Comparison of ENCODE assay signal across 24 cellular contexts in genomic region chr6:1242021-1242420, GRCh38.
A peak's percentile ranks its signal among the peaks of the same experiment; 100 is the strongest.
DNase-seq lines count a peak whose midpoint lies in the region; ATAC-seq, FAIRE-seq and TF ChIP-seq lines count a peak whose summit lies in the region.
"Had no signal": no experiment of that assay in that cellular context is flagged by ENCODE, and none has a peak within 500 bp of the region (broad histone marks: within the 10 kb centered on the region; RNA-seq: fewer than 3 reads in every experiment).

No MANE protein-coding gene starts in this region.

- H3K27me3 ChIP-seq in GM23338 (ENCODE audit: insufficient read depth) (no peaks in the 10 kb centered on the region), SJSA1 (replicated peaks) (no peaks in the 10 kb centered on the region), H1 (replicated peaks in 1 of 4; ENCODE audit: control insufficient read depth in 3 of 4, extremely low read depth in 1 of 4, insufficient read depth in 3 of 4, low read length in 3 of 4) (no peaks in the 10 kb centered on the region), smooth muscle cell (ENCODE audit: low read depth) (no peaks in the 10 kb centered on the region)
- H3K27me3 ChIP-seq: BLaER1 treated with 17β-estradiol and CSF1 and Interleukin-3, amounts not matched to agents 10 nM and 100 nM had no signal

- H2AFZ ChIP-seq in GM23338, result peak overlapping the region; percentile 32; the same call in 1 of the 2 replicates
- 0 out of 2 replicates have a peak overlapping the region, but pooled peaks have one; percentile 33 for H2AFZ ChIP-seq in H1 (ENCODE audit: low read length)
- H2AFZ ChIP-seq in smooth muscle cell (ENCODE audit: low read depth), result no peak overlapping the region

- no peaks in the 10 kb centered on the region for H3K36me3 Mint-ChIP-seq in GM23338 (ENCODE audit: low read depth)
- no peaks in the 10 kb centered on the region for H3K36me3 Mint-ChIP-seq in activated CD8-positive, alpha-beta T cell treated with anti-CD3 and anti-CD28 coated beads for 36 hours (ENCODE audit: low read depth)
- H3K36me3 Mint-ChIP-seq: CD14-positive monocyte; CD8-positive, alpha-beta memory T cell had no signal

- intact Hi-C loops in activated CD8-positive, alpha-beta T cell treated with anti-CD3 and anti-CD28 coated beads for 36 hours (cut with micrococcal nuclease), result no loop called here

- CTCF ChIA-PET in H1 (lab: Charles Lee; ENCODE audit: partially characterized antibody), result interaction anchor here (1.4 kb wide), 1 partner anchor 13 kb away, joined by 3 read pairs; no protein-coding TSS in a partner anchor
- CTCF ChIA-PET in activated CD8-positive, alpha-beta T cell treated with anti-CD3 and anti-CD28 coated beads for 36 hours (lab: Charles Lee), result no interaction called here

- H2BK5ac ChIP-seq in H1 (ENCODE audit: low read depth, low read length), result no peak overlapping the region

- peaks cover 3% of the 10 kb centered on the region for H3K27me3 Mint-ChIP-seq in GM23338 (ENCODE audit: insufficient read depth, low read depth, poor library complexity)
- H3K27me3 Mint-ChIP-seq in activated CD8-positive, alpha-beta T cell treated with anti-CD3 and anti-CD28 coated beads for 36 hours, result peaks cover 7% of the 10 kb centered on the region

- H3K4me2 ChIP-seq in GM23338, result no peak overlapping the region
- no peak overlapping the region for H3K4me2 ChIP-seq in H1 (ENCODE audit: insufficient read depth in 1 of 2, low read depth in 2 of 2, low read length in 2 of 2)
- H3K4me2 ChIP-seq in smooth muscle cell, result no peak overlapping the region
- H3K4me2 ChIP-seq: A549; BLaER1 treated with 17β-estradiol and CSF1 and Interleukin-3, amounts not matched to agents 10 nM and 100 nM had no signal

- no peak for TF ChIP-seq POLR2A in H1 (IDR thresholded peaks at IDR 0.05; ENCODE audit: control extremely low read depth in 1 of 2, low read depth in 2 of 2, low read length in 2 of 2)

- H3K79me2 ChIP-seq in GM23338 (replicated peaks; ENCODE audit: insufficient read depth) (no peaks in the 10 kb centered on the region), H1 (ENCODE audit: control insufficient read depth in 1 of 2, insufficient read depth in 2 of 2, low read length in 2 of 2) (no peaks in the 10 kb centered on the region), smooth muscle cell (ENCODE audit: low read depth) (no peaks in the 10 kb centered on the region)

- H3K23ac ChIP-seq in H1 (ENCODE audit: insufficient read length), result no peak overlapping the region

- TF ChIP-seq CTCF in GM23338 (conservative IDR thresholded peaks at IDR 0.05; ENCODE audit: low read depth in 2 of 2) (no peak), H1 (IDR thresholded peaks at IDR 0.05; ENCODE audit: control extremely low read depth in 1 of 3, insufficient read depth in 1 of 3, low read depth in 1 of 3, low read length in 3 of 3) (no peak), smooth muscle cell (IDR thresholded peaks at IDR 0.05; ENCODE audit: borderline replicate concordance, insufficient read depth, poor library complexity, severe bottlenecking) (no peak)
- no peak for TF ChIP-seq CTCF in activated CD8-positive, alpha-beta T cell treated with anti-CD3 and anti-CD28 coated beads for 36 hours (IDR thresholded peaks at IDR 0.05)

- H3K18ac ChIP-seq in H1 (ENCODE audit: extremely low read depth, low read length), result no peak overlapping the region

- H3K36me3 ChIP-seq in GM23338 (ENCODE audit: insufficient read depth) (no peaks in the 10 kb centered on the region), SJSA1 (no peaks in the 10 kb centered on the region), H1 (ENCODE audit: control insufficient read depth in 2 of 4, insufficient read depth in 4 of 4, low read length in 3 of 4) (no peaks in the 10 kb centered on the region), smooth muscle cell (ENCODE audit: low read depth) (no peaks in the 10 kb centered on the region)
- H3K36me3 ChIP-seq: BE2C; BLaER1 treated with 17β-estradiol and CSF1 and Interleukin-3, amounts not matched to agents 10 nM and 100 nM; HAP-1 had no signal

- DNase-seq in GM23338 (ENCODE audit: low spot score) (no peak), SJSA1 (ENCODE audit: low read depth in 1 of 2, low spot score in 2 of 2) (no peak), H1 (ENCODE audit: low read depth in 1 of 2, low spot score in 2 of 2) (peak in 1 of 2 experiments; percentile 33), smooth muscle cell (lab: John Stamatoyannopoulos, UW; ENCODE audit: unreplicated experiment) (no peak), GM19239 (ENCODE audit: insufficient read length, low spot score) (no peak), H4 (ENCODE audit: low spot score) (no peak)
- no peak for DNase-seq in activated CD8-positive, alpha-beta T cell treated with anti-CD3 and anti-CD28 coated beads for 36 hours
- DNase-seq: 8988T; ACHN; AML-193; BE2C; CD4-positive, alpha-beta T cell; CD8-positive, alpha-beta memory T cell; DMS 273 treated with DMSO at 0.1 percent for 48 hours; DMS79; GF-D8 had no signal

- no peak overlapping the region for H2BK15ac ChIP-seq in H1 (ENCODE audit: low read length)

- H3F3A ChIP-seq in GM23338 (replicated peaks; ENCODE audit: low read depth) (no peaks in the 10 kb centered on the region), smooth muscle cell (ENCODE audit: low read depth) (no peaks in the 10 kb centered on the region)

- no peak for TF ChIP-seq RAD21 in H1 (IDR thresholded peaks at IDR 0.05 in 1 of 2, conservative IDR thresholded peaks at IDR 0.05 in 1 of 2; ENCODE audit: low read depth in 2 of 2, low read length in 2 of 2)

- H3K56ac ChIP-seq in H1 (replicated peaks; ENCODE audit: insufficient read length, low read depth, low read length), result no peak overlapping the region

- POLR2A ChIA-PET in H1 (lab: Charles Lee; ENCODE audit: partially characterized antibody), result no interaction called here
- POLR2A ChIA-PET in activated CD8-positive, alpha-beta T cell treated with anti-CD3 and anti-CD28 coated beads for 36 hours (lab: Charles Lee), result no interaction called here

- H3K4me3 ChIP-seq in GM23338 (no peak overlapping the region), SJSA1 (no peak overlapping the region), H1 (ENCODE audit: extremely low read depth in 1 of 4, insufficient read depth in 2 of 4, low read depth in 3 of 4, low read length in 4 of 4) (no peak overlapping the region), smooth muscle cell (no peak overlapping the region)
- H3K4me3 ChIP-seq: A549; BLaER1 treated with 17β-estradiol and CSF1 and Interleukin-3, amounts not matched to agents 10 nM and 100 nM; HAP-1 had no signal

- H2AK5ac ChIP-seq in H1 (ENCODE audit: low read depth, low read length), result no peak overlapping the region

- H3K27ac ChIP-seq in GM23338 (ENCODE audit: low read depth) (no peak overlapping the region), SJSA1 (peak overlapping the region; percentile 48), H1 (ENCODE audit: low read depth, low read length) (no peak overlapping the region), smooth muscle cell (ENCODE audit: low read depth) (peak overlapping the region; percentile 29)
- H3K27ac ChIP-seq: A549; BLaER1 treated with 17β-estradiol and CSF1 and Interleukin-3, amounts not matched to agents 10 nM and 100 nM had no signal

- no peak overlapping the region for H3K4ac ChIP-seq in H1 (replicated peaks; ENCODE audit: insufficient read length, low read depth, low read length)

- no peaks in the 10 kb centered on the region for H3K9me2 ChIP-seq in GM23338 (ENCODE audit: insufficient read depth)

- WGBS in H1 (ENCODE audit: extremely low coverage in 1 of 2, insufficient coverage in 1 of 2, insufficient read length in 1 of 2, insufficient replicate concordance in 2 of 2, low coverage in 1 of 2, low lambda C conversion rate in 2 of 2, missing lambda C conversion rate in 1 of 2), 2 experiments, result 84% methylated on average over 4 of the region's 4 CpGs; no CpG with 5 or more reads in 1 of the 2 experiments
- WGBS in smooth muscle cell (ENCODE audit: low lambda C conversion rate), result 75% methylated on average over 4 of the region's 4 CpGs

- H3K9me3 Mint-ChIP-seq in GM23338, result no peaks in the 10 kb centered on the region
- no peaks in the 10 kb centered on the region for H3K9me3 Mint-ChIP-seq in activated CD8-positive, alpha-beta T cell treated with anti-CD3 and anti-CD28 coated beads for 36 hours
- H3K9me3 Mint-ChIP-seq: CD14-positive monocyte; CD4-positive, alpha-beta T cell; CD8-positive, alpha-beta memory T cell had no signal

- no peak overlapping the region for H2BK20ac ChIP-seq in H1 (ENCODE audit: low read length)

- H2BK12ac ChIP-seq in H1 (ENCODE audit: low read depth, low read length), result no peak overlapping the region

- H4K20me1 ChIP-seq in GM23338 (replicated peaks; ENCODE audit: insufficient read depth) (no peaks in the 10 kb centered on the region), H1 (replicated peaks in 1 of 2; ENCODE audit: control insufficient read depth in 1 of 2, insufficient read depth in 2 of 2, low read length in 2 of 2) (no peaks in the 10 kb centered on the region), smooth muscle cell (ENCODE audit: low read depth) (no peaks in the 10 kb centered on the region)
- H4K20me1 ChIP-seq: BLaER1 treated with 17β-estradiol and CSF1 and Interleukin-3, amounts not matched to agents 10 nM and 100 nM had no signal

- no peak for TF ChIP-seq EP300 in H1 (IDR thresholded peaks at IDR 0.05; ENCODE audit: borderline replicate concordance in 1 of 2, low read depth in 2 of 2, low read length in 2 of 2)

- peaks cover 10% of the 10 kb centered on the region for H3K4me1 Mint-ChIP-seq in GM23338
- H3K4me1 Mint-ChIP-seq in activated CD8-positive, alpha-beta T cell treated with anti-CD3 and anti-CD28 coated beads for 36 hours (ENCODE audit: low read depth), result no peaks in the 10 kb centered on the region
- H3K4me1 Mint-ChIP-seq: CD14-positive monocyte; CD8-positive, alpha-beta memory T cell had no signal

- H3K27ac Mint-ChIP-seq in GM23338, result no peak overlapping the region
- H3K27ac Mint-ChIP-seq in activated CD8-positive, alpha-beta T cell treated with anti-CD3 and anti-CD28 coated beads for 36 hours, result no peak overlapping the region
- H3K27ac Mint-ChIP-seq: CD4-positive, alpha-beta T cell; CD8-positive, alpha-beta memory T cell had no signal

- no peaks in the 10 kb centered on the region for H3K4me1 ChIP-seq in GM23338 (ENCODE audit: insufficient read depth)
- H3K4me1 ChIP-seq in SJSA1 (replicated peaks), result peaks cover 34% of the 10 kb centered on the region
- peaks cover 0 to 6% (median 0%) of the 10 kb centered on the region in 4 experiments; a peak in 1 of 7 replicates for H3K4me1 ChIP-seq in H1 (replicated peaks in 1 of 4; ENCODE audit: control insufficient read depth in 3 of 4, insufficient read depth in 4 of 4, low read length in 3 of 4)
- no peaks in the 10 kb centered on the region for H3K4me1 ChIP-seq in smooth muscle cell (ENCODE audit: low read depth)
- H3K4me1 ChIP-seq: A549; BE2C; BLaER1 treated with 17β-estradiol and CSF1 and Interleukin-3, amounts not matched to agents 10 nM and 100 nM; HAP-1 had no signal

- H3K14ac ChIP-seq in H1 (ENCODE audit: insufficient read length), result no peak overlapping the region

- no peak overlapping the region for H4K91ac ChIP-seq in H1 (replicated peaks; ENCODE audit: insufficient read length, low read length)

- ATAC-seq in GM23338, result no peak
- ATAC-seq in activated CD8-positive, alpha-beta T cell treated with anti-CD3 and anti-CD28 coated beads for 36 hours, result no peak
- ATAC-seq: A549 had no signal

- H3K4me3 Mint-ChIP-seq in GM23338, result no peak overlapping the region
- no peak overlapping the region for H3K4me3 Mint-ChIP-seq in activated CD8-positive, alpha-beta T cell treated with anti-CD3 and anti-CD28 coated beads for 36 hours
- H3K4me3 Mint-ChIP-seq: CD14-positive monocyte; CD4-positive, alpha-beta T cell; CD8-positive, alpha-beta memory T cell had no signal

- H3K9ac ChIP-seq in H1 (replicated peaks in 1 of 4; ENCODE audit: extremely low read depth in 1 of 4, low read depth in 3 of 4, low read length in 3 of 4), result no peak overlapping the region; a peak in 2 of 7 replicates
- no peak overlapping the region for H3K9ac ChIP-seq in smooth muscle cell (ENCODE audit: low read depth)
- H3K9ac ChIP-seq: BLaER1 treated with 17β-estradiol and CSF1 and Interleukin-3, amounts not matched to agents 10 nM and 100 nM had no signal

- no peak overlapping the region for H2BK120ac ChIP-seq in H1 (replicated peaks; ENCODE audit: low read depth, low read length)

- H4K8ac ChIP-seq in H1 (ENCODE audit: extremely low read depth, insufficient read depth, low read length), result no peak overlapping the region

- H3K9me3 ChIP-seq in SJSA1 (replicated peaks), result no peaks in the 10 kb centered on the region
- H3K9me3 ChIP-seq in H1 (ENCODE audit: insufficient read depth in 2 of 2, low read depth in 1 of 2, low read length in 1 of 2), result no peaks in the 10 kb centered on the region
- H3K9me3 ChIP-seq in smooth muscle cell (replicated peaks; ENCODE audit: low read depth), result no peaks in the 10 kb centered on the region
- H3K9me3 ChIP-seq: A549; BE2C; BLaER1 treated with 17β-estradiol and CSF1 and Interleukin-3, amounts not matched to agents 10 nM and 100 nM; HAP-1 had no signal

- H3K23me2 ChIP-seq in H1 (ENCODE audit: low read depth, low read length), result no peaks in the 10 kb centered on the region

- no peaks in the 10 kb centered on the region for H3K79me1 ChIP-seq in H1 (ENCODE audit: low read depth, low read length)

- no peak overlapping the region for H4K5ac ChIP-seq in H1 (ENCODE audit: insufficient read length, low read depth, low read length)

- FAIRE-seq in H1 (lab: Jason Lieb, UNC) (no peak), GM19239 (lab: Jason Lieb, UNC) (no peak)
- FAIRE-seq: A549, D721Med, GM12891, GM18507, H54 had no signal

Comparison
In these comparisons a context has a peak if more than half of its experiments do, and no peak if none do; other contexts are left out.
1. H3K27ac ChIP-seq: peak in SJSA1 (single experiment) and smooth muscle cell (single experiment); none in GM23338 (single experiment) and H1 (single experiment).